ENCODE assay signal across 13 cellular contexts in genomic region chr19:15871570-15871969, GRCh38. TPM values are rescaled to one million over a fixed set of nuclear protein-coding genes. Genes with fewer than 3 reads are reported as not detected.
DNase-seq lines count a peak whose midpoint lies in the region; ATAC-seq, FAIRE-seq and TF ChIP-seq lines count a peak whose summit lies in the region.
"Had no signal": no experiment of that assay in that cellular context is flagged by ENCODE, and none has a peak within 500 bp of the region (broad histone marks: within the 10 kb centered on the region; RNA-seq: fewer than 3 reads in every experiment).

No MANE protein-coding gene starts in this region.

- CTCF ChIA-PET in activated CD8-positive, alpha-beta memory T cell treated with anti-CD3 and anti-CD28 coated beads, Interleukin-2, amount 10 ng/mL, durations not matched to agents 7 days and 5 days (lab: Charles Lee) = interaction anchor here (0.8 kb wide), 1 partner anchor 242 kb away, joined by 3 read pairs; no protein-coding TSS in a partner anchor
- CTCF ChIA-PET in SK-N-SH (lab: Yijun Ruan, JAX) = no interaction called here

- no peak for TF ChIP-seq RAD21 in SK-N-SH (IDR thresholded peaks at IDR 0.05; ENCODE audit: low read length)

- no peaks in the 10 kb centered on the region for H4K20me1 ChIP-seq in SK-N-SH (ENCODE audit: insufficient read depth)

- no peak overlapping the region for H3K18ac ChIP-seq in mesendoderm (ENCODE audit: low read length)

- no peak overlapping the region for H3K4me2 ChIP-seq in mesendoderm (ENCODE audit: low read length)
- no peak overlapping the region for H3K4me2 ChIP-seq in SK-N-SH

- no peak for FAIRE-seq in H54 (lab: Jason Lieb, UNC)

- no peaks in the 10 kb centered on the region for H3K36me3 Mint-ChIP-seq in activated CD8-positive, alpha-beta memory T cell treated with anti-CD3 and anti-CD28 coated beads, Interleukin-2, amount 10 ng/mL, durations not matched to agents 7 days and 5 days
- no peaks in the 10 kb centered on the region for H3K36me3 Mint-ChIP-seq in endodermal cell (ENCODE audit: low read depth)
- H3K36me3 Mint-ChIP-seq: activated naive CD4-positive, alpha-beta T cell treated with anti-CD3 and anti-CD28 coated beads, Interleukin-2, amount 50 U/mL, for 24 hours had no signal

- H3K4me3 ChIP-seq in mesendoderm (ENCODE audit: low read length) (no peak overlapping the region), endodermal cell (ENCODE audit: low read length) (no peak overlapping the region), SK-N-SH (ENCODE audit: low read depth in 2 of 2, low read length in 1 of 2) (no peak overlapping the region)
- H3K4me3 ChIP-seq: skin epidermis had no signal

- intact Hi-C loops in posterior vena cava (cut with DNase I) = no loop called here

- WGBS in mesendoderm (ENCODE audit: extremely low coverage, insufficient coverage, low lambda C conversion rate) = no CpG with 5 or more reads among the region's 11 CpGs
- 87 to 89% methylated on average over 3 to 11 of the region's 11 CpGs for WGBS in endodermal cell (ENCODE audit: insufficient coverage in 1 of 2, insufficient read length in 1 of 2), 2 experiments
- WGBS in SK-N-SH (ENCODE audit: low lambda C conversion rate) = 0% methylated on average over 2 of the region's 11 CpGs

- TF ChIP-seq CTCF in endodermal cell (conservative IDR thresholded peaks at IDR 0.05) (no peak), SK-N-SH (IDR thresholded peaks at IDR 0.05) (no peak)

- no peak overlapping the region for H3K4ac ChIP-seq in mesendoderm (ENCODE audit: low read depth, low read length)

- peaks cover 22% of the 10 kb centered on the region for H3K27me3 Mint-ChIP-seq in activated CD8-positive, alpha-beta memory T cell treated with anti-CD3 and anti-CD28 coated beads, Interleukin-2, amount 10 ng/mL, durations not matched to agents 7 days and 5 days
- no peaks in the 10 kb centered on the region for H3K27me3 Mint-ChIP-seq in endodermal cell (ENCODE audit: insufficient read depth)

- no peak overlapping the region for H4K8ac ChIP-seq in mesendoderm (ENCODE audit: low read depth, low read length)

- no peaks in the 10 kb centered on the region for H3K27me3 ChIP-seq in mesendoderm (ENCODE audit: insufficient read depth, low read length, poor library complexity)
- H3K27me3 ChIP-seq in endodermal cell (ENCODE audit: control insufficient read depth, insufficient read depth, low read length, poor library complexity, severe bottlenecking) = no peaks in the 10 kb centered on the region
- H3K27me3 ChIP-seq in SK-N-SH (ENCODE audit: insufficient read depth) = no peaks in the 10 kb centered on the region; the same call in 1 of the 2 replicates

- POLR2A ChIA-PET in SK-N-SH (lab: Yijun Ruan, JAX) = no interaction called here

- H2BK120ac ChIP-seq in mesendoderm (ENCODE audit: low read depth, low read length) = no peak overlapping the region

- no peak overlapping the region for H2BK5ac ChIP-seq in mesendoderm (ENCODE audit: low read length)

- H3K27ac Mint-ChIP-seq in activated CD8-positive, alpha-beta memory T cell treated with anti-CD3 and anti-CD28 coated beads, Interleukin-2, amount 10 ng/mL, durations not matched to agents 7 days and 5 days = no peak overlapping the region
- H3K27ac Mint-ChIP-seq in endodermal cell = no peak overlapping the region
- H3K27ac Mint-ChIP-seq: activated naive CD4-positive, alpha-beta T cell treated with anti-CD3 and anti-CD28 coated beads, Interleukin-2, amount 50 U/mL, for 24 hours had no signal

- DNase-seq in CMK (ENCODE audit: low read depth) (peak; percentile 39), H54 (ENCODE audit: insufficient read length, low spot score) (peak; percentile 33), mesendoderm (peak; percentile 46), endodermal cell (no peak), SK-N-SH (no peak), posterior vena cava (ENCODE audit: low spot score) (no peak)
- peak; percentile 62 for DNase-seq in activated CD8-positive, alpha-beta memory T cell treated with anti-CD3 and anti-CD28 coated beads, Interleukin-2, amount 10 ng/mL, durations not matched to agents 7 days and 5 days
- DNase-seq: head of caudate nucleus, NCI-H446 had no signal

- no peaks in the 10 kb centered on the region for H3F3A ChIP-seq in SK-N-SH (replicated peaks; ENCODE audit: insufficient read depth)

- H2AK5ac ChIP-seq in mesendoderm (ENCODE audit: low read length) = no peak overlapping the region

- H3K9me3 Mint-ChIP-seq in activated CD8-positive, alpha-beta memory T cell treated with anti-CD3 and anti-CD28 coated beads, Interleukin-2, amount 10 ng/mL, durations not matched to agents 7 days and 5 days (ENCODE audit: low read depth) = no peaks in the 10 kb centered on the region
- H3K9me3 Mint-ChIP-seq in endodermal cell = peaks cover 90% of the 10 kb centered on the region
- H3K9me3 Mint-ChIP-seq: activated naive CD4-positive, alpha-beta T cell treated with anti-CD3 and anti-CD28 coated beads, Interleukin-2, amount 50 U/mL, for 24 hours had no signal

- no peak for TF ChIP-seq POLR2A in H54 (IDR thresholded peaks at IDR 0.05; ENCODE audit: low read depth, low read length)

- no peak overlapping the region for H3K9ac ChIP-seq in mesendoderm (ENCODE audit: low read length)
- no peak overlapping the region for H3K9ac ChIP-seq in endodermal cell (ENCODE audit: extremely low read depth, low read length, poor library complexity, severe bottlenecking)
- no peak overlapping the region for H3K9ac ChIP-seq in SK-N-SH

- no peaks in the 10 kb centered on the region for H3K36me3 ChIP-seq in mesendoderm (ENCODE audit: control insufficient read depth, insufficient read depth, low read length)
- H3K36me3 ChIP-seq in endodermal cell (ENCODE audit: control insufficient read depth, insufficient read depth, low read length) = no peaks in the 10 kb centered on the region
- H3K36me3 ChIP-seq in SK-N-SH (replicated peaks in 1 of 2; ENCODE audit: control insufficient read depth in 1 of 2, insufficient read depth in 2 of 2, low read length in 1 of 2) = no peaks in the 10 kb centered on the region

- H3K79me1 ChIP-seq in mesendoderm (ENCODE audit: low read length) = no peaks in the 10 kb centered on the region

- H3K56ac ChIP-seq in mesendoderm (ENCODE audit: low read length) = no peak overlapping the region

- no peak overlapping the region for H3K27ac ChIP-seq in mesendoderm (ENCODE audit: low read depth, low read length)
- no peak overlapping the region for H3K27ac ChIP-seq in endodermal cell (ENCODE audit: low read depth, low read length)
- H3K27ac ChIP-seq in SK-N-SH (ENCODE audit: low read depth in 2 of 2, low read length in 1 of 2) = no peak overlapping the region
- H3K27ac ChIP-seq: skin epidermis had no signal

- H3K79me2 ChIP-seq in mesendoderm (ENCODE audit: control insufficient read depth, insufficient read depth, low read length) (no peaks in the 10 kb centered on the region), SK-N-SH (ENCODE audit: insufficient read depth) (no peaks in the 10 kb centered on the region)

- ATAC-seq in activated CD8-positive, alpha-beta memory T cell treated with anti-CD3 and anti-CD28 coated beads, Interleukin-2, amount 10 ng/mL, durations not matched to agents 7 days and 5 days = peak; percentile 76
- no peak for ATAC-seq in HG02981 (IDR thresholded peaks at IDR 0.05; ENCODE audit: unreplicated experiment)
- ATAC-seq: SK-N-SH treated with all-trans-retinoic acid at 6 μM for 48 hours had no signal

- TF ChIP-seq EP300 in SK-N-SH (IDR thresholded peaks at IDR 0.05; ENCODE audit: borderline replicate concordance in 1 of 2, low read depth in 1 of 2, low read length in 1 of 2) = no peak

- no peak overlapping the region for H2BK15ac ChIP-seq in mesendoderm (replicated peaks; ENCODE audit: low read depth)

- no peak overlapping the region for H3K4me3 Mint-ChIP-seq in activated CD8-positive, alpha-beta memory T cell treated with anti-CD3 and anti-CD28 coated beads, Interleukin-2, amount 10 ng/mL, durations not matched to agents 7 days and 5 days
- no peak overlapping the region for H3K4me3 Mint-ChIP-seq in endodermal cell
- H3K4me3 Mint-ChIP-seq: activated naive CD4-positive, alpha-beta T cell treated with anti-CD3 and anti-CD28 coated beads, Interleukin-2, amount 50 U/mL, for 24 hours had no signal

- H3K4me1 Mint-ChIP-seq in activated CD8-positive, alpha-beta memory T cell treated with anti-CD3 and anti-CD28 coated beads, Interleukin-2, amount 10 ng/mL, durations not matched to agents 7 days and 5 days = peaks cover 11% of the 10 kb centered on the region
- H3K4me1 Mint-ChIP-seq in endodermal cell = no peaks in the 10 kb centered on the region

- H3K4me1 ChIP-seq in mesendoderm (ENCODE audit: control insufficient read depth, low read depth, low read length) (no peaks in the 10 kb centered on the region), endodermal cell (ENCODE audit: control insufficient read depth, insufficient read depth, low read length) (no peaks in the 10 kb centered on the region), SK-N-SH (ENCODE audit: control insufficient read depth in 1 of 2, insufficient read depth in 2 of 2, low read depth in 1 of 2, low read length in 1 of 2) (no peaks in the 10 kb centered on the region)

- H3K9me3 ChIP-seq in endodermal cell (ENCODE audit: control insufficient read depth, low read length) (peaks cover 41% of the 10 kb centered on the region), SK-N-SH (no peaks in the 10 kb centered on the region)

- H3K9me2 ChIP-seq in SK-N-SH = no peaks in the 10 kb centered on the region

- no peak overlapping the region for H3K23ac ChIP-seq in mesendoderm (ENCODE audit: low read length)

- H2AFZ ChIP-seq in SK-N-SH (ENCODE audit: low read depth) = no peak overlapping the region

- no peak overlapping the region for H4K5ac ChIP-seq in mesendoderm (ENCODE audit: low read length)

TF ChIP-seq in SK-N-SH, 30 proteins besides CTCF, POLR2A, EP300 and RAD21 (continues in another document):
- no peak for TF ChIP-seq FOXM1 (IDR thresholded peaks at IDR 0.05; ENCODE audit: low read depth)

RNA-seq across cellular contexts. Expression of gene CYP4F2, which starts 26.3 kb away (rescaled TPM):
- total RNA-seq in activated CD8-positive, alpha-beta memory T cell treated with anti-CD3 and anti-CD28 coated beads, Interleukin-2, amount 10 ng/mL, durations not matched to agents 7 days and 5 days = not detected
- polyA plus RNA-seq in mesendoderm (2013, experiment 1 of 2) = 0.10 TPM
- polyA plus RNA-seq in mesendoderm (2013, experiment 2 of 2) = 0.07 TPM
- total RNA-seq in endodermal cell (not detected), posterior vena cava (not detected)
- not detected for polyA plus RNA-seq in endodermal cell (2013, experiment 1 of 2)
- not detected for polyA plus RNA-seq in endodermal cell (2013, experiment 2 of 2)
- 0.11 TPM in 1 of 2 replicates, not detected in the other for polyA plus RNA-seq in SK-N-SH (2012; rRNA removed)
- polyA plus RNA-seq in SK-N-SH (2012; cell fraction: cytosol; rRNA removed) = 0.06 and 0.07 TPM in 2 replicates
- 0.13 and 0.87 TPM in 2 replicates for polyA plus RNA-seq in SK-N-SH (2012; cell fraction: nucleus; rRNA removed)

RNA-seq across cellular contexts. Expression of gene OR10H1, which starts 56.1 kb away (rescaled TPM):
- total RNA-seq in activated CD8-positive, alpha-beta memory T cell treated with anti-CD3 and anti-CD28 coated beads, Interleukin-2, amount 10 ng/mL, durations not matched to agents 7 days and 5 days = not detected
- polyA plus RNA-seq in mesendoderm (2013, experiment 1 of 2) = not detected
- not detected for polyA plus RNA-seq in mesendoderm (2013, experiment 2 of 2)
- total RNA-seq in endodermal cell (under 1 TPM in 1 of 2 donors, not detected in 1; 0.09 TPM), posterior vena cava (under 1 TPM; 0.05 to 0.09 TPM)
- polyA plus RNA-seq in endodermal cell (2013, experiment 1 of 2) = not detected
- polyA plus RNA-seq in endodermal cell (2013, experiment 2 of 2) = not detected
- polyA plus RNA-seq in SK-N-SH (2012; rRNA removed) = not detected in 2 replicates
- polyA plus RNA-seq in SK-N-SH (2012; cell fraction: cytosol; rRNA removed) = not detected in 2 replicates
- not detected in 2 replicates for polyA plus RNA-seq in SK-N-SH (2012; cell fraction: nucleus; rRNA removed)

Comparison
In these comparisons a context has a peak if more than half of its experiments do, and no peak if none do; other contexts are left out.
1. DNase-seq: peak in CMK (single experiment), H54 (single experiment), activated CD8-positive, alpha-beta memory T cell treated with anti-CD3 and anti-CD28 coated beads, Interleukin-2, amount 10 ng/mL, durations not matched to agents 7 days and 5 days (single experiment) and mesendoderm (single experiment); none in endodermal cell (single experiment), SK-N-SH (single experiment) and posterior vena cava (single experiment).